Comparison of ENCODE assay signal across 1 cellular context in the genomic region with DNA sequence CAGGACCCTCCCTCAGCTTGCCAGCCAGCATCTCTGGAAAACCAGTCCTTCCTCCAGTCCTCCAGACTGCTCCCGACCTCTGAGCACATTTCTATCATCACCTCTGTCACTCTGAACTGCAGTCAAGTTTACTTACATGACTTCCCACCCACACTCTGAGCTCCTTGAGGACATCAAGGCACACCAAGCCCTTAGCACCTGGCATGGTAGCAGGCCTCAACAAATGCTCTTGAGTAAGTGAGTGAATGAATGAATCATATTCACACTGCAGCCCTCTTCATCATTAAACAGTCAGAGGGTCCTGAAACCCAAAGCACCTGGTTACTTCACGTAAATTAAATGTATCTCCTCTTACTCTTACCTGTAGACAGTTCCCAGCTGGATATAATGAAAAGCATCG.
TF ChIP-seq lines count a peak whose summit lies in the region.

No MANE protein-coding gene starts in this region.

TF ChIP-seq in IMR-90, 13 proteins besides CTCF, POLR2A, EP300 and RAD21 (continued from another document):
- TF ChIP-seq, protein P1, sequence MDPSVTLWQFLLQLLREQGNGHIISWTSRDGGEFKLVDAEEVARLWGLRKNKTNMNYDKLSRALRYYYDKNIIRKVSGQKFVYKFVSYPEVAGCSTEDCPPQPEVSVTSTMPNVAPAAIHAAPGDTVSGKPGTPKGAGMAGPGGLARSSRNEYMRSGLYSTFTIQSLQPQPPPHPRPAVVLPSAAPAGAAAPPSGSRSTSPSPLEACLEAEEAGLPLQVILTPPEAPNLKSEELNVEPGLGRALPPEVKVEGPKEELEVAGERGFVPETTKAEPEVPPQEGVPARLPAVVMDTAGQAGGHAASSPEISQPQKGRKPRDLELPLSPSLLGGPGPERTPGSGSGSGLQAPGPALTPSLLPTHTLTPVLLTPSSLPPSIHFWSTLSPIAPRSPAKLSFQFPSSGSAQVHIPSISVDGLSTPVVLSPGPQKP (IDR thresholded peaks at IDR 0.05; ENCODE audit: borderline replicate concordance, low read depth, low read length): no peak
